21 cellular contexts compared by ENCODE assay signal in genomic region chr10:94578790-94579189, GRCh38. TPM values are rescaled to one million over a fixed set of nuclear protein-coding genes. Genes with fewer than 3 reads are reported as not detected.
A peak's percentile ranks its signal among the peaks of the same experiment; 100 is the strongest.
DNase-seq lines count a peak whose midpoint lies in the region; ATAC-seq and TF ChIP-seq lines count a peak whose summit lies in the region.
"Had no signal": no experiment of that assay in that cellular context is flagged by ENCODE, and none has a peak within 500 bp of the region (broad histone marks: within the 10 kb centered on the region; RNA-seq: fewer than 3 reads in every experiment).

No MANE protein-coding gene starts in this region.

- peaks cover 9% of the 10 kb centered on the region for H3K4me1 Mint-ChIP-seq in endodermal cell
- H3K4me1 Mint-ChIP-seq: CD14-positive monocyte; CD8-positive, alpha-beta memory T cell; H9 had no signal

- ATAC-seq in HG03520 (IDR thresholded peaks at IDR 0.05; ENCODE audit: unreplicated experiment) = no peak
- ATAC-seq: A549, HCT116 had no signal

- H3K9me3 Mint-ChIP-seq in endodermal cell = no peaks in the 10 kb centered on the region
- H3K9me3 Mint-ChIP-seq: CD4-positive, alpha-beta T cell; CD8-positive, alpha-beta memory T cell; H9 had no signal

- TF ChIP-seq CTCF in endodermal cell (conservative IDR thresholded peaks at IDR 0.05) (no peak), smooth muscle cell (IDR thresholded peaks at IDR 0.05; ENCODE audit: borderline replicate concordance, insufficient read depth, poor library complexity, severe bottlenecking) (no peak)

- no peaks in the 10 kb centered on the region for H3K79me2 ChIP-seq in smooth muscle cell (ENCODE audit: low read depth)

- H4K20me1 ChIP-seq in smooth muscle cell (ENCODE audit: low read depth) = no peaks in the 10 kb centered on the region

- H3K27ac ChIP-seq in endodermal cell (ENCODE audit: low read depth, low read length) (no peak overlapping the region), smooth muscle cell (ENCODE audit: low read depth) (no peak overlapping the region)
- H3K27ac ChIP-seq: A549; BLaER1 treated with 17β-estradiol and CSF1 and Interleukin-3, amounts not matched to agents 10 nM and 100 nM had no signal

- H3F3A ChIP-seq in smooth muscle cell (ENCODE audit: low read depth) = no peaks in the 10 kb centered on the region

- H2AFZ ChIP-seq in smooth muscle cell (ENCODE audit: low read depth) = no peak overlapping the region

- H3K9ac ChIP-seq in endodermal cell (ENCODE audit: extremely low read depth, low read length, poor library complexity, severe bottlenecking) (no peak overlapping the region), smooth muscle cell (ENCODE audit: low read depth) (no peak overlapping the region)
- H3K9ac ChIP-seq: BLaER1 treated with 17β-estradiol and CSF1 and Interleukin-3, amounts not matched to agents 10 nM and 100 nM had no signal

- H3K4me2 ChIP-seq in smooth muscle cell = no peak overlapping the region
- H3K4me2 ChIP-seq: A549; BLaER1 treated with 17β-estradiol and CSF1 and Interleukin-3, amounts not matched to agents 10 nM and 100 nM had no signal

- no peak overlapping the region for H3K4me3 Mint-ChIP-seq in endodermal cell
- H3K4me3 Mint-ChIP-seq: CD14-positive monocyte; CD4-positive, alpha-beta T cell; CD8-positive, alpha-beta memory T cell; H9 had no signal

- no peaks in the 10 kb centered on the region for H3K27me3 Mint-ChIP-seq in endodermal cell (ENCODE audit: insufficient read depth)
- H3K27me3 Mint-ChIP-seq: CD4-positive, alpha-beta T cell; CD8-positive, alpha-beta memory T cell had no signal

- no peak overlapping the region for H3K27ac Mint-ChIP-seq in endodermal cell
- H3K27ac Mint-ChIP-seq: CD4-positive, alpha-beta T cell; CD8-positive, alpha-beta memory T cell had no signal

- DNase-seq in NCI-H748 (lab: John Stamatoyannopoulos, UW; ENCODE audit: unreplicated experiment) = peak; percentile 5
- no peak for DNase-seq in NCI-H748 treated with DMSO at 0.1 percent for 48 hours (lab: John Stamatoyannopoulos, UW)
- DNase-seq in NCI-H69 (lab: John Stamatoyannopoulos, UW) = peak; percentile 10
- peak; percentile 53 for DNase-seq in endodermal cell
- no peak for DNase-seq in SK-N-DZ (ENCODE audit: low spot score)
- DNase-seq in smooth muscle cell (lab: John Stamatoyannopoulos, UW; ENCODE audit: unreplicated experiment) = no peak
- DNase-seq: 8988T; ACHN; BE2C; CD4-positive, alpha-beta T cell; CD8-positive, alpha-beta memory T cell; DMS 273 treated with DMSO at 0.1 percent for 48 hours; DMS79; EL; GF-D8; H9 had no signal

- H3K4me3 ChIP-seq in endodermal cell (ENCODE audit: low read length) (no peak overlapping the region), smooth muscle cell (no peak overlapping the region)
- H3K4me3 ChIP-seq: A549; BLaER1 treated with 17β-estradiol and CSF1 and Interleukin-3, amounts not matched to agents 10 nM and 100 nM had no signal

- 92% methylated on average over 4 of the region's 4 CpGs; no CpG with 5 or more reads in 1 of the 2 experiments for whole genome bisulfite sequencing in endodermal cell (ENCODE audit: insufficient coverage in 1 of 2, insufficient read length in 1 of 2), 2 experiments
- 89% methylated on average over 4 of the region's 4 CpGs for WGBS in smooth muscle cell (ENCODE audit: low lambda C conversion rate)

- H3K27me3 ChIP-seq in endodermal cell (ENCODE audit: control insufficient read depth, insufficient read depth, low read length, poor library complexity, severe bottlenecking) = no peaks in the 10 kb centered on the region
- H3K27me3 ChIP-seq in smooth muscle cell (ENCODE audit: low read depth) = no peaks in the 10 kb centered on the region
- H3K27me3 ChIP-seq: BE2C; BLaER1 treated with 17β-estradiol and CSF1 and Interleukin-3, amounts not matched to agents 10 nM and 100 nM had no signal

- no peaks in the 10 kb centered on the region for H3K4me1 ChIP-seq in endodermal cell (ENCODE audit: control insufficient read depth, insufficient read depth, low read length)
- no peaks in the 10 kb centered on the region for H3K4me1 ChIP-seq in smooth muscle cell (ENCODE audit: low read depth)
- H3K4me1 ChIP-seq: BE2C; BLaER1 treated with 17β-estradiol and CSF1 and Interleukin-3, amounts not matched to agents 10 nM and 100 nM had no signal

- peaks cover 66% of the 10 kb centered on the region for H3K36me3 Mint-ChIP-seq in endodermal cell (ENCODE audit: low read depth)

- H3K36me3 ChIP-seq in endodermal cell (ENCODE audit: control insufficient read depth, insufficient read depth, low read length) = peaks cover 75% of the 10 kb centered on the region
- H3K36me3 ChIP-seq in smooth muscle cell (ENCODE audit: low read depth) = no peaks in the 10 kb centered on the region

- no peaks in the 10 kb centered on the region for H3K9me3 ChIP-seq in endodermal cell (ENCODE audit: control insufficient read depth, low read length)
- no peaks in the 10 kb centered on the region for H3K9me3 ChIP-seq in smooth muscle cell (replicated peaks; ENCODE audit: low read depth)
- H3K9me3 ChIP-seq: A549; BE2C; BLaER1 treated with 17β-estradiol and CSF1 and Interleukin-3, amounts not matched to agents 10 nM and 100 nM had no signal

RNA-seq across cellular contexts. Expression of gene HELLS, which starts 33.2 kb away (rescaled TPM):
- 100 to 1,000 TPM; 224 to 288 TPM for total RNA-seq in endodermal cell
- 52.5 TPM for polyA plus RNA-seq in endodermal cell (2013, experiment 1 of 2)
- 52.2 TPM for polyA plus RNA-seq in endodermal cell (2013, experiment 2 of 2)
- polyA plus RNA-seq in SK-N-DZ (2014; cell fraction: cytosol; rRNA removed) = 96.2 and 117 TPM in 2 replicates
- 113 and 158 TPM in 2 replicates for polyA plus RNA-seq in SK-N-DZ (2014; cell fraction: nucleus; rRNA removed)
- 32.8 and 55.5 TPM in 2 replicates for total RNA-seq in smooth muscle cell
- polyA plus RNA-seq in smooth muscle cell = 10.5 and 18.2 TPM in 2 replicates

Comparison
In these comparisons a context has a peak if more than half of its experiments do, and no peak if none do; other contexts are left out.
1. DNase-seq: peak in NCI-H748 (single experiment), NCI-H69 (single experiment) and endodermal cell (single experiment); none in NCI-H748 treated with DMSO at 0.1 percent for 48 hours (single experiment), SK-N-DZ (single experiment) and smooth muscle cell (single experiment).